1 cellular context compared by ENCODE assay signal in genomic region chr17:76709077-76709950, GRCh38.
TF ChIP-seq lines count a peak whose summit lies in the region.

No MANE protein-coding gene starts in this region.

TF ChIP-seq in HEK293, 187 proteins besides CTCF, POLR2A, EP300 and RAD21 (continued from another document):
- TF ChIP-seq PRDM10 (tag by site-specific recombination; IDR thresholded peaks at IDR 0.05): peak; percentile 81
